In genomic region chr13:110138009-110138699, GRCh38 we compare ENCODE assay signal across 1 cellular context.
TF ChIP-seq lines count a peak whose summit lies in the region.

No MANE protein-coding gene starts in this region.

TF ChIP-seq in GM12878, 131 proteins besides CTCF, POLR2A, EP300 and RAD21 (continued from another document and continues in another):
- TF ChIP-seq, protein P1, sequence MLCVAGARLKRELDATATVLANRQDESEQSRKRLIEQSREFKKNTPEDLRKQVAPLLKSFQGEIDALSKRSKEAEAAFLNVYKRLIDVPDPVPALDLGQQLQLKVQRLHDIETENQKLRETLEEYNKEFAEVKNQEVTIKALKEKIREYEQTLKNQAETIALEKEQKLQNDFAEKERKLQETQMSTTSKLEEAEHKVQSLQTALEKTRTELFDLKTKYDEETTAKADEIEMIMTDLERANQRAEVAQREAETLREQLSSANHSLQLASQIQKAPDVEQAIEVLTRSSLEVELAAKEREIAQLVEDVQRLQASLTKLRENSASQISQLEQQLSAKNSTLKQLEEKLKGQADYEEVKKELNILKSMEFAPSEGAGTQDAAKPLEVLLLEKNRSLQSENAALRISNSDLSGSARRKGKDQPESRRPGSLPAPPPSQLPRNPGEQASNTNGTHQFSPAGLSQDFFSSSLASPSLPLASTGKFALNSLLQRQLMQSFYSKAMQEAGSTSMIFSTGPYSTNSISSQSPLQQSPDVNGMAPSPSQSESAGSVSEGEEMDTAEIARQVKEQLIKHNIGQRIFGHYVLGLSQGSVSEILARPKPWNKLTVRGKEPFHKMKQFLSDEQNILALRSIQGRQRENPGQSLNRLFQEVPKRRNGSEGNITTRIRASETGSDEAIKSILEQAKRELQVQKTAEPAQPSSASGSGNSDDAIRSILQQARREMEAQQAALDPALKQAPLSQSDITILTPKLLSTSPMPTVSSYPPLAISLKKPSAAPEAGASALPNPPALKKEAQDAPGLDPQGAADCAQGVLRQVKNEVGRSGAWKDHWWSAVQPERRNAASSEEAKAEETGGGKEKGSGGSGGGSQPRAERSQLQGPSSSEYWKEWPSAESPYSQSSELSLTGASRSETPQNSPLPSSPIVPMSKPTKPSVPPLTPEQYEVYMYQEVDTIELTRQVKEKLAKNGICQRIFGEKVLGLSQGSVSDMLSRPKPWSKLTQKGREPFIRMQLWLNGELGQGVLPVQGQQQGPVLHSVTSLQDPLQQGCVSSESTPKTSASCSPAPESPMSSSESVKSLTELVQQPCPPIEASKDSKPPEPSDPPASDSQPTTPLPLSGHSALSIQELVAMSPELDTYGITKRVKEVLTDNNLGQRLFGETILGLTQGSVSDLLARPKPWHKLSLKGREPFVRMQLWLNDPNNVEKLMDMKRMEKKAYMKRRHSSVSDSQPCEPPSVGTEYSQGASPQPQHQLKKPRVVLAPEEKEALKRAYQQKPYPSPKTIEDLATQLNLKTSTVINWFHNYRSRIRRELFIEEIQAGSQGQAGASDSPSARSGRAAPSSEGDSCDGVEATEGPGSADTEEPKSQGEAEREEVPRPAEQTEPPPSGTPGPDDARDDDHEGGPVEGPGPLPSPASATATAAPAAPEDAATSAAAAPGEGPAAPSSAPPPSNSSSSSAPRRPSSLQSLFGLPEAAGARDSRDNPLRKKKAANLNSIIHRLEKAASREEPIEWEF (IDR thresholded peaks at IDR 0.05; ENCODE audit: insufficient replicate concordance, low read depth, low read length), result no peak
- TF ChIP-seq RB1 (IDR thresholded peaks at IDR 0.05; ENCODE audit: borderline replicate concordance) (peak; percentile 39; the same call in 1 of the 2 replicates), FOXK2 (IDR thresholded peaks at IDR 0.05) (no peak), RFX5 (IDR thresholded peaks at IDR 0.05; ENCODE audit: low read depth, low read length) (no peak), MYC (IDR thresholded peaks at IDR 0.05; ENCODE audit: insufficient read depth, insufficient read length, insufficient replicate concordance, low read length, severe bottlenecking) (no peak), CHD2 (IDR thresholded peaks at IDR 0.05; ENCODE audit: borderline replicate concordance, low read depth, low read length) (peak; percentile 36; the same call in 1 of the 2 replicates), CREB1 (IDR thresholded peaks at IDR 0.05; ENCODE audit: low read depth) (0 out of 2 replicates have a peak, but pooled peaks have one; percentile 41), BACH1 (IDR thresholded peaks at IDR 0.05; ENCODE audit: borderline replicate concordance) (0 out of 2 replicates have a peak, but pooled peaks have one; percentile 69), TCF12 (IDR thresholded peaks at IDR 0.05; ENCODE audit: low read depth, low read length) (no peak), BCL3 (IDR thresholded peaks at IDR 0.05; ENCODE audit: borderline replicate concordance, insufficient read depth, low read depth, low read length, poor library complexity, severe bottlenecking) (no peak), DPF2 (IDR thresholded peaks at IDR 0.05) (peak; percentile 88), STAT1 (conservative IDR thresholded peaks at IDR 0.05) (no peak), IKZF1 (conservative IDR thresholded peaks at IDR 0.05) (peak; percentile 85), CHD4 (IDR thresholded peaks at IDR 0.05) (no peak), SRF (IDR thresholded peaks at IDR 0.05; ENCODE audit: low read depth in 2 of 2, low read length in 2 of 2) (peak; percentile 80 to 92), ZNF687 (IDR thresholded peaks at IDR 0.05) (0 out of 2 replicates have a peak, but pooled peaks have one; percentile 54), ZBTB40 (IDR thresholded peaks at IDR 0.05; ENCODE audit: borderline replicate concordance) (no peak), JUNB (IDR thresholded peaks at IDR 0.05) (no peak), TAF1 (IDR thresholded peaks at IDR 0.05; ENCODE audit: borderline replicate concordance, low read depth, low read length) (no peak), ELK1 (IDR thresholded peaks at IDR 0.05; ENCODE audit: low read depth, low read length) (peak; percentile 58; the same call in 1 of the 2 replicates), MAX (IDR thresholded peaks at IDR 0.05; ENCODE audit: low read depth, low read length) (peak; percentile 21; the same call in 1 of the 2 replicates), STAT3 (IDR thresholded peaks at IDR 0.05; ENCODE audit: low read depth, low read length) (no peak), HDGF (IDR thresholded peaks at IDR 0.05) (no peak), ZNF217 (IDR thresholded peaks at IDR 0.05) (no peak), RCOR1 (conservative IDR thresholded peaks at IDR 0.05; ENCODE audit: low read depth, low read length) (no peak), CBFB (IDR thresholded peaks at IDR 0.05; ENCODE audit: low read depth) (no peak), MXI1 (IDR thresholded peaks at IDR 0.05; ENCODE audit: low read depth, low read length) (no peak; the same call in 1 of the 2 replicates), PAX8 (IDR thresholded peaks at IDR 0.05) (no peak), BMI1 (IDR thresholded peaks at IDR 0.05; ENCODE audit: borderline replicate concordance) (no peak), PAX5 (IDR thresholded peaks at IDR 0.05; ENCODE audit: borderline replicate concordance, low read depth, low read length) (peak; percentile 54; the same call in 1 of the 2 replicates), LARP7 (IDR thresholded peaks at IDR 0.05) (peak; percentile 36; the same call in 1 of the 2 replicates), GATAD2B (conservative IDR thresholded peaks at IDR 0.05; ENCODE audit: low read depth) (peak; percentile 92)
- TF ChIP-seq, protein P2, sequence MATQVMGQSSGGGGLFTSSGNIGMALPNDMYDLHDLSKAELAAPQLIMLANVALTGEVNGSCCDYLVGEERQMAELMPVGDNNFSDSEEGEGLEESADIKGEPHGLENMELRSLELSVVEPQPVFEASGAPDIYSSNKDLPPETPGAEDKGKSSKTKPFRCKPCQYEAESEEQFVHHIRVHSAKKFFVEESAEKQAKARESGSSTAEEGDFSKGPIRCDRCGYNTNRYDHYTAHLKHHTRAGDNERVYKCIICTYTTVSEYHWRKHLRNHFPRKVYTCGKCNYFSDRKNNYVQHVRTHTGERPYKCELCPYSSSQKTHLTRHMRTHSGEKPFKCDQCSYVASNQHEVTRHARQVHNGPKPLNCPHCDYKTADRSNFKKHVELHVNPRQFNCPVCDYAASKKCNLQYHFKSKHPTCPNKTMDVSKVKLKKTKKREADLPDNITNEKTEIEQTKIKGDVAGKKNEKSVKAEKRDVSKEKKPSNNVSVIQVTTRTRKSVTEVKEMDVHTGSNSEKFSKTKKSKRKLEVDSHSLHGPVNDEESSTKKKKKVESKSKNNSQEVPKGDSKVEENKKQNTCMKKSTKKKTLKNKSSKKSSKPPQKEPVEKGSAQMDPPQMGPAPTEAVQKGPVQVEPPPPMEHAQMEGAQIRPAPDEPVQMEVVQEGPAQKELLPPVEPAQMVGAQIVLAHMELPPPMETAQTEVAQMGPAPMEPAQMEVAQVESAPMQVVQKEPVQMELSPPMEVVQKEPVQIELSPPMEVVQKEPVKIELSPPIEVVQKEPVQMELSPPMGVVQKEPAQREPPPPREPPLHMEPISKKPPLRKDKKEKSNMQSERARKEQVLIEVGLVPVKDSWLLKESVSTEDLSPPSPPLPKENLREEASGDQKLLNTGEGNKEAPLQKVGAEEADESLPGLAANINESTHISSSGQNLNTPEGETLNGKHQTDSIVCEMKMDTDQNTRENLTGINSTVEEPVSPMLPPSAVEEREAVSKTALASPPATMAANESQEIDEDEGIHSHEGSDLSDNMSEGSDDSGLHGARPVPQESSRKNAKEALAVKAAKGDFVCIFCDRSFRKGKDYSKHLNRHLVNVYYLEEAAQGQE (IDR thresholded peaks at IDR 0.05; ENCODE audit: low read depth, low read length), result no peak
- TF ChIP-seq, protein P3, sequence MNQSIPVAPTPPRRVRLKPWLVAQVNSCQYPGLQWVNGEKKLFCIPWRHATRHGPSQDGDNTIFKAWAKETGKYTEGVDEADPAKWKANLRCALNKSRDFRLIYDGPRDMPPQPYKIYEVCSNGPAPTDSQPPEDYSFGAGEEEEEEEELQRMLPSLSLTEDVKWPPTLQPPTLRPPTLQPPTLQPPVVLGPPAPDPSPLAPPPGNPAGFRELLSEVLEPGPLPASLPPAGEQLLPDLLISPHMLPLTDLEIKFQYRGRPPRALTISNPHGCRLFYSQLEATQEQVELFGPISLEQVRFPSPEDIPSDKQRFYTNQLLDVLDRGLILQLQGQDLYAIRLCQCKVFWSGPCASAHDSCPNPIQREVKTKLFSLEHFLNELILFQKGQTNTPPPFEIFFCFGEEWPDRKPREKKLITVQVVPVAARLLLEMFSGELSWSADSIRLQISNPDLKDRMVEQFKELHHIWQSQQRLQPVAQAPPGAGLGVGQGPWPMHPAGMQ (IDR thresholded peaks at IDR 0.05; ENCODE audit: borderline replicate concordance), result peak; percentile 61; the same call in 1 of the 2 replicates
- TF ChIP-seq, protein P4, sequence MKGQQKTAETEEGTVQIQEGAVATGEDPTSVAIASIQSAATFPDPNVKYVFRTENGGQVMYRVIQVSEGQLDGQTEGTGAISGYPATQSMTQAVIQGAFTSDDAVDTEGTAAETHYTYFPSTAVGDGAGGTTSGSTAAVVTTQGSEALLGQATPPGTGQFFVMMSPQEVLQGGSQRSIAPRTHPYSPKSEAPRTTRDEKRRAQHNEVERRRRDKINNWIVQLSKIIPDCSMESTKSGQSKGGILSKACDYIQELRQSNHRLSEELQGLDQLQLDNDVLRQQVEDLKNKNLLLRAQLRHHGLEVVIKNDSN (IDR thresholded peaks at IDR 0.05; ENCODE audit: borderline replicate concordance, extremely low read length, insufficient read depth, low read depth, low read length), result no peak
